In the genomic region with DNA sequence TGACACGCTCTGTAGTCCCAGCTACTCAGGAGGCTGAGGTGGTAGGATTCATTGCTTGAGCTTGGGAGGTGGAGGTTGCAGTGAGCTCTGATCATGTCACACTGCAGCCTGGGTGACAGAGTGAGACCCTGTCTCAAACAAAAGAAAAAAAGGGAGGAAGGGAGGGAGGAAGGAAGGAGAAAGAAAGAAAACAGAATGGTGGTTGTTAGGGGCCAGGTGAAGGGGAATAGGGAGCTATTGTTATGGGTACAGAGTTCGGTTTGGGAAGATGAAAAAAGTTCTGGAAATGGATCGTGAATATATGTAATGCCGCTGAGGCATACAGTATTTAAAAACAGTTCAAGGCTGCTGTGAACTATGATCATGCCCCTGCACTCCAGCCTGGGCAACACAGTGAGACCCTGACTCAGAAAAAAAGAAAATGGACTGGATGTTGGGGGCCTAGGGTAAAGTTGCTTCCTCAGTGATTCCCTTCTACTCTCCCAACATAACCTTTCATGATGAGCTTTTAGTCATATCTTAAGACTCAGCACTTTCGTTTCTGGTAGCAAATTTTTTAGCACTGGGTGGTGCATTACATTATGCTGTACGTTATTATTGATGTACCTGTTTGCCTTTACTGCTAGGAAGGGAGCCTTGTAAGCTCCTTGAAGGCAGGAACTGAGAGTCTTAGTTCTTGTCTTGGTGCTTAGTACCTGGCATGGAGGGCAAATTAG, we compare ENCODE assay signal across 1 cellular context.
TF ChIP-seq lines count a peak whose summit lies in the region.

No MANE protein-coding gene starts in this region.

TF ChIP-seq in HepG2, 621 proteins besides CTCF, POLR2A, EP300 and RAD21:
- TF ChIP-seq ATF7-NPFF (CRISPR knock-in tag; IDR thresholded peaks at IDR 0.05; ENCODE audit: low read depth) (no peak), HDAC2 (CRISPR knock-in tag; IDR thresholded peaks at IDR 0.05) (0 out of 2 replicates have a peak, but pooled peaks have one; percentile 14), SOX13 (IDR thresholded peaks at IDR 0.05) (peak; percentile 53; the same call in 1 of the 2 replicates), SOX13 (CRISPR knock-in tag; conservative IDR thresholded peaks at IDR 0.05 in 1 of 2, IDR thresholded peaks at IDR 0.05 in 1 of 2) (peak in 1 of 2 experiments; percentile 67; a peak in 2 of 4 replicates), ZNF121 (CRISPR knock-in tag; IDR thresholded peaks at IDR 0.05) (peak; percentile 97), MAFK (conservative IDR thresholded peaks at IDR 0.05 in 1 of 2, IDR thresholded peaks at IDR 0.05 in 1 of 2; ENCODE audit: low read length in 2 of 2) (peak in 1 of 2 experiments; percentile 38; a peak in 2 of 4 replicates), FOXA3 (CRISPR knock-in tag; IDR thresholded peaks at IDR 0.05) (no peak), MAFF (IDR thresholded peaks at IDR 0.05; ENCODE audit: low read depth, low read length) (peak; percentile 36; the same call in 1 of the 2 replicates), NCOR1 (IDR thresholded peaks at IDR 0.05; ENCODE audit: borderline replicate concordance, low read length) (peak; percentile 26; the same call in 1 of the 2 replicates), ZNF766 (CRISPR knock-in tag; IDR thresholded peaks at IDR 0.05; ENCODE audit: borderline replicate concordance) (no peak), SOX6 (IDR thresholded peaks at IDR 0.05) (no peak), SOX6 (CRISPR knock-in tag; IDR thresholded peaks at IDR 0.05) (peak; percentile 46; the same call in 1 of the 2 replicates), RARA (CRISPR knock-in tag; IDR thresholded peaks at IDR 0.05) (peak; percentile 31; the same call in 1 of the 2 replicates), RBFOX2 (IDR thresholded peaks at IDR 0.05; ENCODE audit: low read depth, low read length) (0 out of 2 replicates have a peak, but pooled peaks have one; percentile 33), DNMT3B (CRISPR knock-in tag; conservative IDR thresholded peaks at IDR 0.05) (no peak), SOX5 (CRISPR knock-in tag; IDR thresholded peaks at IDR 0.05; ENCODE audit: borderline replicate concordance) (peak; percentile 54; the same call in 1 of the 2 replicates), LCORL (IDR thresholded peaks at IDR 0.05) (no peak), LCORL (CRISPR knock-in tag; IDR thresholded peaks at IDR 0.05) (no peak), ZNF710 (CRISPR knock-in tag; IDR thresholded peaks at IDR 0.05; ENCODE audit: borderline replicate concordance) (peak; percentile 91)
